Comparison of ENCODE assay signal across 8 cellular contexts in the genomic region with DNA sequence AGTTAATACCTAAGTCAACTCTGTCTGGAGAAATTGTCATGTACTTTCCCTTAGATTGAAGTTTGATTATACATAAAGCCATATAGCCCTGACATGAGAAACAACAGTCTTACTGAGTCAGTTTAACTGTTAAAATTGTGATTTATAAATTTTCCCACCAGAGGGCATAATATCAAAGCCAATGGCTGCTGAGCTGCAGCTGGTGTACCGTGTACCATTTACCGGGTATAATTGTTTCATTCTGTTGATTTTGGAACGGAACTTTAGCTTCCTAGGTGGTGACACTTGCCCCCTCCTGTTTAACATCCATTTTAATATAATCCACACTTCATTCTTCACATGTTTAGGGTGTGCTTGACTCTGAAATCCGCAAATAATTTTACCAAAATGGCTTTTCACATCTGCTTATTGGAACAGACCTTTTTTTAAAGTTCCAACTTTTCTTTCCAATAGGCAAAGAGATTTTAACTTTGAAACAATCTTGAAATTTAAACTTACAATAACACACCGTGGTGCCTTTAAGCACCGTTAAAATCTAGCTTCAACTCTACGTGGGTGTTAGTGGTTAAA.
DNase-seq lines count a peak whose midpoint lies in the region; ATAC-seq and TF ChIP-seq lines count a peak whose summit lies in the region.

No MANE protein-coding gene starts in this region.

- H3K4me1 ChIP-seq in OCI-LY3 (ENCODE audit: low read length) = peaks cover 7% of the 10 kb centered on the region

- H3K36me3 ChIP-seq in OCI-LY3 (replicated peaks; ENCODE audit: low read depth, low read length) = no peaks in the 10 kb centered on the region

- no peaks in the 10 kb centered on the region for H3K9me3 ChIP-seq in OCI-LY3 (ENCODE audit: insufficient read depth, low read length)

- no peaks in the 10 kb centered on the region for H3K27me3 ChIP-seq in OCI-LY3 (ENCODE audit: low read depth, low read length)

- H3K27ac ChIP-seq in OCI-LY3 (ENCODE audit: low read length) = no peak overlapping the region

- H3K79me2 ChIP-seq in OCI-LY3 (ENCODE audit: low read length) = no peaks in the 10 kb centered on the region

- H3K4me2 ChIP-seq in OCI-LY3 (ENCODE audit: low read length) = peak overlapping the region; percentile 72

- TF ChIP-seq CTCF in OCI-LY3 (IDR thresholded peaks at IDR 0.05; ENCODE audit: low read depth, low read length) = peak; percentile 84

- H3K9ac ChIP-seq in OCI-LY3 (ENCODE audit: low read length) = peak overlapping the region; percentile 30; the same call in 1 of the 2 replicates

- ATAC-seq in GM21390 (IDR thresholded peaks at IDR 0.05; ENCODE audit: unreplicated experiment) = peak; percentile 93

- DNase-seq in NCI-H345 (lab: John Stamatoyannopoulos, UW) (peak; percentile 41), NCI-H345 treated with DMSO at 0.1 percent for 48 hours (lab: John Stamatoyannopoulos, UW; ENCODE audit: unreplicated experiment) (no peak), HS-27A (ENCODE audit: low read depth) (peak; percentile 17), dermis microvascular lymphatic vessel endothelial cell (ENCODE audit: low read depth in 2 of 2) (peak; percentile 32 to 34), medulla oblongata (ENCODE audit: extremely low spot score) (peak; percentile 81), DMS79 treated with DMSO at 0.1 percent for 48 hours (lab: John Stamatoyannopoulos, UW) (no peak)

- peak overlapping the region; percentile 67 for H2AFZ ChIP-seq in OCI-LY3 (ENCODE audit: low read depth, low read length)

- no peaks in the 10 kb centered on the region for H4K20me1 ChIP-seq in OCI-LY3 (ENCODE audit: insufficient read depth, low read length)

- H3K4me3 ChIP-seq in OCI-LY3 (ENCODE audit: low read length) = peak overlapping the region; percentile 61

Comparison
In these comparisons a context has a peak if more than half of its experiments do, and no peak if none do; other contexts are left out.
1. DNase-seq: peak in NCI-H345 (single experiment), HS-27A (single experiment), dermis microvascular lymphatic vessel endothelial cell (2 of 2) and medulla oblongata (single experiment); none in NCI-H345 treated with DMSO at 0.1 percent for 48 hours (single experiment) and DMS79 treated with DMSO at 0.1 percent for 48 hours (single experiment).